Comparison of ENCODE assay signal across 3 cellular contexts in genomic region chr2:141151611-141152286, GRCh38.
"Had no signal": no experiment of that assay in that cellular context is flagged by ENCODE, and none has a peak within 500 bp of the region (broad histone marks: within the 10 kb centered on the region; RNA-seq: fewer than 3 reads in every experiment).

No MANE protein-coding gene starts in this region.

- H3K4me2 ChIP-seq: GM23338 had no signal

- ATAC-seq: GM23338 had no signal

- H3K4me3 ChIP-seq: GM23338 had no signal

- H2AFZ ChIP-seq: GM23338 had no signal

- DNase-seq: H9, HCEC 1CT had no signal
